Comparison of ENCODE assay signal across 9 cellular contexts in genomic region chr11:14358729-14359439, GRCh38. TPM values are rescaled to one million over a fixed set of nuclear protein-coding genes. Genes with fewer than 3 reads are reported as not detected.
DNase-seq lines count a peak whose midpoint lies in the region; ATAC-seq and TF ChIP-seq lines count a peak whose summit lies in the region.
"Had no signal": no experiment of that assay in that cellular context is flagged by ENCODE, and none has a peak within 500 bp of the region (broad histone marks: within the 10 kb centered on the region; RNA-seq: fewer than 3 reads in every experiment).

Gene RRAS2 (minus strand): TSS chr11:14359183. CDS start chr11:14358870, 313 bp downstream.

- DNase-seq in NCI-H460 (ENCODE audit: extremely low read depth, low read depth) (peak; percentile 60), memory B cell (ENCODE audit: low spot score in 2 of 2) (peak; percentile 78 to 79)
- DNase-seq in activated CD8-positive, alpha-beta T cell treated with anti-CD3 and anti-CD28 coated beads for 36 hours = peak; percentile 86
- DNase-seq in effector CD4-positive, alpha-beta T cell = peak; percentile 65
- peak; percentile 50 for DNase-seq in stimulated activated CD8-positive, alpha-beta memory T cell treated with anti-CD3 and anti-CD28 coated beads, Interleukin-12 subunit alpha, Interleukin-12 subunit beta, amount 100 ng/mL, for 24 hours (ENCODE audit: extremely low read depth)

- H3K27ac ChIP-seq in 22Rv1 = peak within 1 kb of the TSS; percentile 31
- H3K27ac ChIP-seq: HL-60 had no signal

- peak within 1 kb of the TSS; percentile 93 for H3K4me3 Mint-ChIP-seq in activated CD8-positive, alpha-beta T cell treated with anti-CD3 and anti-CD28 coated beads for 36 hours
- H3K4me3 Mint-ChIP-seq in memory B cell = peak within 1 kb of the TSS; percentile 98

- no peaks in the 10 kb centered on the region for H3K9me3 Mint-ChIP-seq in activated CD8-positive, alpha-beta T cell treated with anti-CD3 and anti-CD28 coated beads for 36 hours
- H3K9me3 Mint-ChIP-seq in memory B cell = no peaks in the 10 kb centered on the region

- peaks cover 33% of the 10 kb centered on the region for H3K4me1 Mint-ChIP-seq in activated CD8-positive, alpha-beta T cell treated with anti-CD3 and anti-CD28 coated beads for 36 hours (ENCODE audit: low read depth)
- peaks cover 34% of the 10 kb centered on the region for H3K4me1 Mint-ChIP-seq in memory B cell

- peak within 1 kb of the TSS; percentile 92 for H3K27ac Mint-ChIP-seq in activated CD8-positive, alpha-beta T cell treated with anti-CD3 and anti-CD28 coated beads for 36 hours
- peak within 1 kb of the TSS; percentile 99 for H3K27ac Mint-ChIP-seq in memory B cell

- peak; percentile 87 for ATAC-seq in GM18505 (IDR thresholded peaks at IDR 0.05; ENCODE audit: unreplicated experiment)
- peak; percentile 95 for ATAC-seq in HG02943 (IDR thresholded peaks at IDR 0.05; ENCODE audit: low read depth, unreplicated experiment)
- ATAC-seq in activated CD8-positive, alpha-beta T cell treated with anti-CD3 and anti-CD28 coated beads for 36 hours = peak; percentile 91
- peak; percentile 89 for ATAC-seq in memory B cell (ENCODE audit: low read depth)

- CTCF ChIA-PET in activated CD8-positive, alpha-beta T cell treated with anti-CD3 and anti-CD28 coated beads for 36 hours (lab: Charles Lee) = interaction anchor here (0.9 to 2.0 kb wide), 4 partner anchors 13 to 58 kb away, joined by 3 to 8 read pairs (median 4); no protein-coding TSS in a partner anchor

- TF ChIP-seq CTCF in 22Rv1 (IDR thresholded peaks at IDR 0.05) = 0 out of 2 replicates have a peak, but pooled peaks have one; percentile 5
- TF ChIP-seq CTCF in activated CD8-positive, alpha-beta T cell treated with anti-CD3 and anti-CD28 coated beads for 36 hours (IDR thresholded peaks at IDR 0.05) = no peak

- POLR2A ChIA-PET in activated CD8-positive, alpha-beta T cell treated with anti-CD3 and anti-CD28 coated beads for 36 hours (lab: Charles Lee) = interaction anchor here (0.7 to 1.5 kb wide), 3 partner anchors 8 to 21 kb away, joined by 3 to 5 read pairs (median 3); no protein-coding TSS in a partner anchor

- peak; percentile 86 for TF ChIP-seq POLR2A in GM18505 (IDR thresholded peaks at IDR 0.05; ENCODE audit: borderline replicate concordance, extremely low read depth, insufficient read depth, insufficient read length)

- no peaks in the 10 kb centered on the region for H3K27me3 Mint-ChIP-seq in activated CD8-positive, alpha-beta T cell treated with anti-CD3 and anti-CD28 coated beads for 36 hours
- H3K27me3 Mint-ChIP-seq in memory B cell = no peaks in the 10 kb centered on the region

- H3K36me3 Mint-ChIP-seq in activated CD8-positive, alpha-beta T cell treated with anti-CD3 and anti-CD28 coated beads for 36 hours (ENCODE audit: low read depth) = peaks cover 22% of the 10 kb centered on the region
- H3K36me3 Mint-ChIP-seq in memory B cell = peaks cover 8% of the 10 kb centered on the region

- intact Hi-C loops in activated CD8-positive, alpha-beta T cell treated with anti-CD3 and anti-CD28 coated beads for 36 hours (cut with micrococcal nuclease) = loop anchor here (10.0 kb wide), 1 partner anchor 86 kb away; no protein-coding TSS in a partner anchor

RNA-seq across cellular contexts. Expression of gene RRAS2, which starts in this region (rescaled TPM):
- 42.1 and 54.3 TPM in 2 replicates for total RNA-seq in NCI-H460 (2014; rRNA removed; shearing (Covaris generic))
- 26.9 and 28.9 TPM in 2 replicates for polyA plus RNA-seq in NCI-H460 (2014; cell fraction: nucleus; rRNA removed)
- 10 to 100 TPM; 87.9 to 92.0 TPM for total RNA-seq in activated CD8-positive, alpha-beta T cell treated with anti-CD3 and anti-CD28 coated beads for 36 hours

Comparison
In these comparisons a context has a peak if more than half of its experiments do, and no peak if none do; other contexts are left out.
1. Peak in every context shown above with its lines: DNase-seq, ATAC-seq and H3K27ac ChIP-seq.